In genomic region chr5:149237662-149238061, GRCh38 we compare ENCODE assay signal across 22 cellular contexts. TPM values are rescaled to one million over a fixed set of nuclear protein-coding genes. Genes with fewer than 3 reads are reported as not detected.
DNase-seq lines count a peak whose midpoint lies in the region; ATAC-seq, FAIRE-seq and TF ChIP-seq lines count a peak whose summit lies in the region.
"Had no signal": no experiment of that assay in that cellular context is flagged by ENCODE, and none has a peak within 500 bp of the region (broad histone marks: within the 10 kb centered on the region; RNA-seq: fewer than 3 reads in every experiment).

No MANE protein-coding gene starts in this region.

- no peak for DNase-seq in AG09319 (ENCODE audit: extremely low read depth, low read depth)
- DNase-seq in HFF-Myc (ENCODE audit: extremely low read depth, low read depth): no peak
- peak in 2 of 4 experiments; percentile 20 to 26 for DNase-seq in K562 (ENCODE audit: extremely low read depth in 1 of 4, low spot score in 3 of 4)
- peak; percentile 9 for DNase-seq in iPS DF 6.9 (ENCODE audit: low read depth, low spot score)
- DNase-seq in stimulated activated CD8-positive, alpha-beta memory T cell treated with anti-CD3 and anti-CD28 coated beads, Interleukin-4, amount 100 ng/mL, for 48 hours: no peak
- DNase-seq in dedifferentiated amniotic fluid mesenchymal stem cell (ENCODE audit: extremely low spot score): no peak
- DNase-seq in dorsolateral prefrontal cortex: no peak
- DNase-seq: activated CD4-positive, alpha-beta T cell treated with anti-CD3 and anti-CD28 coated beads, Interleukin-2, amount 50 U/mL, for 48 hours; activated naive CD8-positive, alpha-beta T cell treated with anti-CD3 and anti-CD28 coated beads, Interleukin-2, amount 10 ng/mL, durations not matched to agents 7 days and 5 days; activated T-cell treated with anti-CD3 and anti-CD28 coated beads, Interleukin-2, amount 50 U/mL, for 4 hours; central memory CD4-positive, alpha-beta T cell; COR-L47; islet precursor cell; mesenchymal stem cell; MG63; NCI-H1694; stomach had no signal

- H3K9ac ChIP-seq in K562 (ENCODE audit: insufficient read depth in 1 of 2, low read depth in 2 of 2, low read length in 2 of 2): no peak overlapping the region

- no peak for FAIRE-seq in K562 (lab: Jason Lieb, UNC)
- FAIRE-seq: H54, HTR-8/SVneo, urothelium cell line had no signal

- no peaks in the 10 kb centered on the region for H3K79me2 ChIP-seq in K562 (ENCODE audit: control insufficient read depth, insufficient read depth, low read length)

- TF ChIP-seq CTCF in AG09319 (IDR thresholded peaks at IDR 0.05; ENCODE audit: low read depth, low read length) (peak; percentile 12), HFF-Myc (IDR thresholded peaks at IDR 0.05; ENCODE audit: low read depth, low read length, missing control alignments) (peak; percentile 28), K562 (IDR thresholded peaks at IDR 0.05 in 2 of 3, conservative IDR thresholded peaks at IDR 0.05 in 1 of 3; ENCODE audit: insufficient read depth in 2 of 3, low read depth in 1 of 3, low read length in 3 of 3) (peak in 2 of 3 experiments; percentile 27 to 33; a peak in 1 of 6 replicates), dorsolateral prefrontal cortex (IDR thresholded peaks at IDR 0.05 in 54 of 56, conservative IDR thresholded peaks at IDR 0.05 in 2 of 56; ENCODE audit: low read depth in 1 of 56, partially characterized antibody in 56 of 56) (peak in 15 of 56 donors; percentile 9 to 25 (median 15))

- H3K4me2 ChIP-seq in K562 (ENCODE audit: insufficient read depth, low read length): no peak overlapping the region

- H3K4me3 ChIP-seq in HFF-Myc (replicated peaks; ENCODE audit: low read depth, low read length): no peak overlapping the region
- H3K4me3 ChIP-seq in K562: no peak overlapping the region
- no peak overlapping the region for H3K4me3 ChIP-seq in iPS DF 6.9 (ENCODE audit: low read length)
- no peak overlapping the region for H3K4me3 ChIP-seq in dorsolateral prefrontal cortex
- H3K4me3 ChIP-seq: MG63, stomach had no signal

- H3K9me1 ChIP-seq in K562 (ENCODE audit: control insufficient read depth, insufficient read depth, low read length): no peaks in the 10 kb centered on the region

- in situ Hi-C loops in K562 (cut with MboI): no loop called here

- CTCF ChIA-PET in K562 (lab: Yijun Ruan, JAX; ENCODE audit: low intra/inter-chr PET ratio): interaction anchor here (0.7 kb wide), 1 partner anchor 98 kb away, joined by 3 read pairs; no protein-coding TSS in a partner anchor

- BruUV-seq in K562 (replicated peaks; lab: Mats Ljungman, UMichigan): no TSS peak

- H3K9me3 ChIP-seq in K562 (replicated peaks; ENCODE audit: control insufficient read depth, insufficient read depth, low read depth, low read length) (no peaks in the 10 kb centered on the region), iPS DF 6.9 (ENCODE audit: control insufficient read depth, insufficient read depth, low read length) (no peaks in the 10 kb centered on the region)
- H3K9me3 ChIP-seq: MG63, stomach had no signal

- POLR2A ChIA-PET in K562 (lab: Yijun Ruan, JAX): no interaction called here

- peak; percentile 58; the same call in 2 of the 3 replicates for ATAC-seq in K562
- ATAC-seq in HG03565 (IDR thresholded peaks at IDR 0.05; ENCODE audit: unreplicated experiment): no peak
- ATAC-seq: activated T-cell treated with anti-CD3 and anti-CD28 coated beads, Interleukin-2, amount 50 U/mL, for 4 hours; Panc1 had no signal

- 0 out of 4 replicates have a peak, but pooled peaks of 1 of the 2 experiments have one; percentile 16 for TF ChIP-seq RAD21 in K562 (CRISPR knock-in tag; conservative IDR thresholded peaks at IDR 0.05 in 1 of 2, IDR thresholded peaks at IDR 0.05 in 1 of 2)

- no peak overlapping the region for H3K27ac ChIP-seq in K562 (ENCODE audit: extremely low read depth, low read depth, low read length)
- H3K27ac ChIP-seq in iPS DF 6.9 (ENCODE audit: low read length): no peak overlapping the region
- no peak overlapping the region for H3K27ac ChIP-seq in dorsolateral prefrontal cortex
- H3K27ac ChIP-seq: stomach had no signal

- intact Hi-C loops in K562 (cut with micrococcal nuclease): no loop called here
- intact Hi-C loops in dorsolateral prefrontal cortex (cut with DNase I): no loop called here

- no peak for TF ChIP-seq EP300 in K562 (IDR thresholded peaks at IDR 0.05; ENCODE audit: low read length)

- H2AFZ ChIP-seq in K562 (ENCODE audit: low read depth, low read length): no peak overlapping the region

- no peaks in the 10 kb centered on the region for H3K36me3 ChIP-seq in K562 (ENCODE audit: control insufficient read depth, insufficient read depth, low read length)
- H3K36me3 ChIP-seq in iPS DF 6.9 (ENCODE audit: control insufficient read depth, insufficient read depth, low read length): no peaks in the 10 kb centered on the region

- no peak for TF ChIP-seq POLR2A in K562 (conservative IDR thresholded peaks at IDR 0.05)

- 9% methylated on average over 4 of the region's 4 CpGs for WGBS in K562 (ENCODE audit: insufficient coverage, low coverage, missing lambda C conversion rate)
- no CpG with 5 or more reads among the region's 4 CpGs for WGBS in iPS DF 6.9 (ENCODE audit: insufficient coverage, insufficient read length)

- H4K20me1 ChIP-seq in K562 (replicated peaks; ENCODE audit: control insufficient read depth, insufficient read depth, low read length): no peaks in the 10 kb centered on the region

- H3K4me1 ChIP-seq in K562 (replicated peaks in 1 of 2; ENCODE audit: control insufficient read depth in 2 of 2, insufficient read depth in 2 of 2, low read length in 2 of 2): peaks cover 0 to 12% of the 10 kb centered on the region in 2 experiments; a peak in 1 of 5 replicates
- no peaks in the 10 kb centered on the region for H3K4me1 ChIP-seq in iPS DF 6.9 (ENCODE audit: control insufficient read depth, insufficient read depth, low read length)
- H3K4me1 ChIP-seq: stomach had no signal

- H3K27me3 ChIP-seq in K562 (ENCODE audit: control insufficient read depth in 2 of 2, insufficient read depth in 2 of 2, low read length in 2 of 2) (peaks cover 8 to 28% of the 10 kb centered on the region in 2 experiments; a peak in 4 of 5 replicates), iPS DF 6.9 (ENCODE audit: control insufficient read depth, insufficient read depth, low read length) (no peaks in the 10 kb centered on the region), dorsolateral prefrontal cortex (no peaks in the 10 kb centered on the region)
- H3K27me3 ChIP-seq: MG63 had no signal

TF ChIP-seq in K562, 482 proteins besides CTCF, POLR2A, EP300 and RAD21:
- TF ChIP-seq PRPF4 (IDR thresholded peaks at IDR 0.05; ENCODE audit: insufficient read depth, low read depth, low read length, poor library complexity, severe bottlenecking) (no peak), CREB3 (tag; conservative IDR thresholded peaks at IDR 0.05; ENCODE audit: low read depth) (no peak)

RNA-seq across cellular contexts. Expression of gene AFAP1L1, which starts 34.0 kb away (rescaled TPM):
- not detected in 2 replicates for total RNA-seq in K562 (2011; cell fraction: chromatin; rRNA removed; ENCODE audit: low replicate concordance)
- under 0.01 TPM in 1 of 2 replicates, not detected in the other for total RNA-seq in K562 (2011; cell fraction: nucleolus; rRNA removed)
- total RNA-seq in K562 (2011; cell fraction: nucleoplasm; rRNA removed): 0.07 TPM in 1 of 2 replicates, not detected in the other
- total RNA-seq in K562 (2014; rRNA removed) (0.12 TPM in 1 of 2 replicates, not detected in the other), K562 (2014; rRNA removed; fragmentation: Illumina TruSeq; extraction: Trizol) (0.48 TPM in 1 of 2 replicates, not detected in the other), K562 (2015; rRNA removed; fragmentation: Illumina TruSeq; extraction: Trizol) (0.04 TPM in 1 of 2 replicates, not detected in the other), K562 (2021) (0.07 and 0.13 TPM in 2 replicates), dorsolateral prefrontal cortex (10 to 100 TPM in 3 of 120 experiments, 1 to 10 TPM in 116, under 1 TPM in 1; 0.86 to 11.0 (median 4.3) TPM)
- polyA plus RNA-seq in K562 (2011; rRNA removed) (0.04 TPM in 1 of 2 replicates, not detected in the other), K562 (2014; fragmentation: Illumina TruSeq; extraction: Trizol) (0.03 and 0.10 TPM in 2 replicates), K562 (2014; fragmentation: Nextera tagmentation; extraction: Ambion mirVana) (under 1 TPM; 0.01 to 0.03 TPM), K562 (2014; rRNA removed) (0.12 TPM in 1 of 2 replicates, not detected in the other)
- polyA plus RNA-seq in K562 (2011; cell fraction: cytosol; rRNA removed): 0.01 TPM in 2 replicates
- not detected in 2 replicates for polyA plus RNA-seq in K562 (2011; cell fraction: nucleus; rRNA removed)
- polyA plus RNA-seq in K562 (2012): 0.07 and 0.10 TPM in 2 replicates
- polyA minus RNA-seq in K562 (2011; rRNA and poly(A)+ RNA removed): not detected in 2 replicates
- polyA minus RNA-seq in K562 (2011; cell fraction: cytosol; rRNA and poly(A)+ RNA removed): not detected in 2 replicates
- polyA minus RNA-seq in K562 (2011; cell fraction: nucleus; rRNA and poly(A)+ RNA removed): not detected in 2 replicates
